ENCODE assay signal across 14 cellular contexts in genomic region chr11:1813356-1813755, GRCh38. TPM values are rescaled to one million over a fixed set of nuclear protein-coding genes. Genes with fewer than 3 reads are reported as not detected.
"Had no signal": no experiment of that assay in that cellular context is flagged by ENCODE, and none has a peak within 500 bp of the region (broad histone marks: within the 10 kb centered on the region; RNA-seq: fewer than 3 reads in every experiment).

No MANE protein-coding gene starts in this region.

RNA-seq across cellular contexts. Expression of gene SYT8, which starts 21.4 kb away (rescaled TPM):
- total RNA-seq: activated naive CD4-positive, alpha-beta T cell treated with anti-CD3 and anti-CD28 coated beads for 36 hours; activated naive CD4-positive, alpha-beta T cell treated with anti-CD3 and anti-CD28 coated beads, Interleukin-2, amount 50 U/mL, for 72 hours; activated naive CD8-positive, alpha-beta T cell treated with anti-CD3 and anti-CD28 coated beads for 36 hours; activated naive CD8-positive, alpha-beta T cell treated with anti-CD3 and anti-CD28 coated beads, Interleukin-2, amount 10 ng/mL, durations not matched to agents 7 days and 5 days; activated T-cell treated with anti-CD3 and anti-CD28 coated beads, Interleukin-2, amount 50 U/mL, for 4 hours; activated T-cell treated with anti-CD3 and anti-CD28 coated beads, Interleukin-2, amount 50 U/mL, for 72 hours; activated T-helper 1 cell treated with anti-CD3 and anti-CD28 coated beads, Interleukin-12 subunit alpha, Interleukin-12 subunit beta, Interleukin-2, Interleukin-4 antibody, amounts not matched to agents 30 ng/mL and 10 ng/mL and 1 ng/mL, durations not matched to agents 14 hours and 24 hours and 36 hours; activated T-helper 17 cell treated with anti-CD3 and anti-CD28 coated beads, Interleukin-2, amount 50 U/mL, for 72 hours; activated T-helper 2 cell treated with anti-CD3 and anti-CD28 coated beads, Interferon-gamma antibody, Interleukin-2, Interleukin-4, amounts not matched to agents 10 μg/mL and 5 μg/mL and 100 μg/mL, durations not matched to agents 14 hours and 24 hours and 36 hours; ascending aorta; cardiac muscle cell; cardiac septum; cerebellum had no signal
- polyA plus RNA-seq: cardiac muscle cell had no signal

RNA-seq across cellular contexts. Expression of gene TNNI2, which starts 25.4 kb away (rescaled TPM):
- total RNA-seq: activated naive CD4-positive, alpha-beta T cell treated with anti-CD3 and anti-CD28 coated beads for 36 hours; activated naive CD4-positive, alpha-beta T cell treated with anti-CD3 and anti-CD28 coated beads, Interleukin-2, amount 50 U/mL, for 72 hours; activated T-cell treated with anti-CD3 and anti-CD28 coated beads, Interleukin-2, amount 50 U/mL, for 4 hours; activated T-helper 1 cell treated with anti-CD3 and anti-CD28 coated beads, Interleukin-12 subunit alpha, Interleukin-12 subunit beta, Interleukin-2, Interleukin-4 antibody, amounts not matched to agents 30 ng/mL and 10 ng/mL and 1 ng/mL, durations not matched to agents 14 hours and 24 hours and 36 hours; activated T-helper 17 cell treated with anti-CD3 and anti-CD28 coated beads, Interleukin-2, amount 50 U/mL, for 72 hours; ascending aorta; astrocyte; cerebellum had no signal

RNA-seq across cellular contexts. Expression of gene LSP1, which starts 39.5 kb away (rescaled TPM):
- total RNA-seq: cardiac muscle cell had no signal
